12 cellular contexts compared by ENCODE assay signal in the genomic region with DNA sequence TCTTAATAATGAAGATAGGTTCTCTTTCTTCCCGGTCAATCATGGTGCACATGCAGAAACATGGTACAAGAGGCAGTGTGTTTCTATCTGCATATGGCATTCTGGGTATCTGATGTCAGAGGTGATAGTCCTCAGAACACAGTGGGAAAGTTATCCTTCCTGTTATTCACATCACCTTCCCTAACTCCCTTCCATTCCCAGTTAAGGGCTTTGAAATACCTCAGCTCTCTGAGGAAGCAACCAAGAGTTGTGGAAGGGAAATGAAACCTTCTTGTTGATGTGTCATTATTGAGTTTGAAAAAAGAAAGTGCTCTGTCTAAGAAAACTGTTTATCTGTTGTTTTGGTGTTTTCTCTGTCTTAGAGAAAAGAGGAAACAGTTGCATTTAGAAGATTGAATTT. TPM values are rescaled to one million over a fixed set of nuclear protein-coding genes. Genes with fewer than 3 reads are reported as not detected.
DNase-seq lines count a peak whose midpoint lies in the region; ATAC-seq and TF ChIP-seq lines count a peak whose summit lies in the region.
"Had no signal": no experiment of that assay in that cellular context is flagged by ENCODE, and none has a peak within 500 bp of the region (broad histone marks: within the 10 kb centered on the region; RNA-seq: fewer than 3 reads in every experiment).

No MANE protein-coding gene starts in this region.

- H3K4me3 Mint-ChIP-seq in immature natural killer cell, result no peak overlapping the region
- H3K4me3 Mint-ChIP-seq: CD4-positive, CD25-positive, alpha-beta regulatory T cell; nephron progenitor cell had no signal

- H3K9me3 Mint-ChIP-seq in immature natural killer cell, result no peaks in the 10 kb centered on the region
- H3K9me3 Mint-ChIP-seq: nephron progenitor cell had no signal

- no peak overlapping the region for H3K27ac Mint-ChIP-seq in immature natural killer cell
- H3K27ac Mint-ChIP-seq: CD4-positive, CD25-positive, alpha-beta regulatory T cell; nephron progenitor cell had no signal

- ATAC-seq in GM19467 (IDR thresholded peaks at IDR 0.05; ENCODE audit: unreplicated experiment), result peak; percentile 87
- ATAC-seq in HG03060 (IDR thresholded peaks at IDR 0.05; ENCODE audit: low read depth, unreplicated experiment), result peak; percentile 89
- ATAC-seq in HG03521 (IDR thresholded peaks at IDR 0.05; ENCODE audit: unreplicated experiment), result no peak

- peaks cover 0 to 6% (median 5%) of the 10 kb centered on the region in 3 donors for H3K27me3 Mint-ChIP-seq in immature natural killer cell (ENCODE audit: low read depth in 3 of 3)

- no peak overlapping the region for H3K4me3 ChIP-seq in GM12865 (ENCODE audit: low read depth, low read length)

- peaks cover 14 to 19% of the 10 kb centered on the region in 2 donors for H3K4me1 Mint-ChIP-seq in immature natural killer cell

- H3K36me3 Mint-ChIP-seq in immature natural killer cell, result no peaks in the 10 kb centered on the region
- H3K36me3 Mint-ChIP-seq: CD4-positive, CD25-positive, alpha-beta regulatory T cell had no signal

- no peak for TF ChIP-seq CTCF in GM12865 (IDR thresholded peaks at IDR 0.05; ENCODE audit: insufficient read depth, low read depth, low read length, missing control alignments)

- DNase-seq in GM12865 (ENCODE audit: low read depth), result peak; percentile 30
- DNase-seq in OCI-M1 (lab: John Stamatoyannopoulos, UW), result peak; percentile 1
- DNase-seq in T-helper 9 cell, result no peak
- DNase-seq in DMS114 treated with DMSO at 0.1 percent for 48 hours (lab: John Stamatoyannopoulos, UW; ENCODE audit: unreplicated experiment), result no peak
- no peak for DNase-seq in immature natural killer cell
- DNase-seq: CD4-positive, CD25-positive, alpha-beta regulatory T cell; nephron progenitor cell; SHP77; stimulated activated CD4-positive, alpha-beta T cell treated with anti-CD3 and anti-CD28 coated beads, Interleukin-4, amount 100 ng/mL, for 1 hour had no signal

RNA-seq across cellular contexts. Expression of gene P2RY13, which starts 21.9 kb away (rescaled TPM):
- polyA plus RNA-seq in immature natural killer cell, result under 1 TPM in 2 of 3 donors, not detected in 1; 0.18 to 0.50 TPM

RNA-seq across cellular contexts. Expression of gene P2RY12, which starts 33.3 kb away (rescaled TPM):
- polyA plus RNA-seq in immature natural killer cell, result under 1 TPM in 2 of 3 donors, not detected in 1; 0.17 to 0.32 TPM
- polyA plus RNA-seq: CD4-positive, CD25-positive, alpha-beta regulatory T cell had no signal

RNA-seq across cellular contexts. Expression of gene GPR87, which starts 34.6 kb away (rescaled TPM):
- not detected for polyA plus RNA-seq in immature natural killer cell
- polyA plus RNA-seq: CD4-positive, CD25-positive, alpha-beta regulatory T cell had no signal

Comparison
In these comparisons a context has a peak if more than half of its experiments do, and no peak if none do; other contexts are left out.
1. DNase-seq: peak in GM12865 (single experiment) and OCI-M1 (single experiment); none in T-helper 9 cell (single experiment), DMS114 treated with DMSO at 0.1 percent for 48 hours (single experiment) and immature natural killer cell (0 of 3).